In the genomic region with DNA sequence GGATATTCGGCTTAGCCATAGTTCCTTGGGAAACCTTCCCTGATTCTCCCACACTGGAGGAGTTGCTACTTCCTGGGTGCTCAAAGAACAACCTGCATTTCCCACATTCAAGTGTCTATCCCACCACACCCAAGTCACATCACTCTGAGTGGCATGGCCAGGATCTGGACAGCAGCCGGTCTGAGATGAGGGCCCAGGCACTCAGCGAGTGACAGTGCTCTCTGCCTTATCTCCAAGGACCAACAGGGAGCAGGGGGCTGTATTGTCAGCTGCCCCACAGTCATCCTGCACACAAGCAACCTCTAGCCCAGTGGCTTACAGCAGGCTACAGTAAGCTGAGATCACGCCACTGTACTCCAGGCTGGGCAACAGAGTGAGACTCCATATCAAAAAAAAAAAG, we compare ENCODE assay signal across 14 cellular contexts. TPM values are rescaled to one million over a fixed set of nuclear protein-coding genes. Genes with fewer than 3 reads are reported as not detected.
DNase-seq lines count a peak whose midpoint lies in the region; ATAC-seq, FAIRE-seq and TF ChIP-seq lines count a peak whose summit lies in the region.
"Had no signal": no experiment of that assay in that cellular context is flagged by ENCODE, and none has a peak within 500 bp of the region (broad histone marks: within the 10 kb centered on the region; RNA-seq: fewer than 3 reads in every experiment).

No MANE protein-coding gene starts in this region.

- no peak for TF ChIP-seq POLR2A in esophagus squamous epithelium (IDR thresholded peaks at IDR 0.05)

- H3K27me3 ChIP-seq in heart right ventricle (peaks cover 0 to 33% (median 13%) of the 10 kb centered on the region in 7 donors), esophagus squamous epithelium (peaks cover 0 to 45% (median 0%) of the 10 kb centered on the region in 4 donors)
- H3K27me3 ChIP-seq: BE2C had no signal

- TF ChIP-seq CTCF in heart right ventricle (IDR thresholded peaks at IDR 0.05) (no peak), esophagus squamous epithelium (IDR thresholded peaks at IDR 0.05) (no peak)

- H3K36me3 ChIP-seq in heart right ventricle, result no peaks in the 10 kb centered on the region
- no peaks in the 10 kb centered on the region for H3K36me3 ChIP-seq in esophagus squamous epithelium
- H3K36me3 ChIP-seq: BE2C had no signal

- H3K9me3 ChIP-seq in heart right ventricle (peaks cover 0 to 6% (median 0%) of the 10 kb centered on the region in 11 donors), esophagus squamous epithelium (no peaks in the 10 kb centered on the region)
- H3K9me3 ChIP-seq: BE2C had no signal

- peaks cover 40% of the 10 kb centered on the region for H3K27me3 Mint-ChIP-seq in activated T-cell treated with anti-CD3 and anti-CD28 coated beads, Interleukin-2, amount 50 U/mL, for 24 hours

- H3K4me1 ChIP-seq in heart right ventricle (no peaks in the 10 kb centered on the region), esophagus squamous epithelium (peaks cover 0 to 17% (median 0%) of the 10 kb centered on the region in 3 donors)

- no peak overlapping the region for H3K27ac Mint-ChIP-seq in activated T-cell treated with anti-CD3 and anti-CD28 coated beads, Interleukin-2, amount 50 U/mL, for 24 hours
- H3K27ac Mint-ChIP-seq: CD4-positive, alpha-beta memory T cell; HFFc6 had no signal

- peak; percentile 4 for FAIRE-seq in HTR-8/SVneo (lab: Jason Lieb, UNC)
- FAIRE-seq: D721Med had no signal

- H3K4me3 Mint-ChIP-seq in activated T-cell treated with anti-CD3 and anti-CD28 coated beads, Interleukin-2, amount 50 U/mL, for 24 hours, result no peak overlapping the region
- H3K4me3 Mint-ChIP-seq: CD4-positive, alpha-beta memory T cell had no signal

- no peaks in the 10 kb centered on the region for H3K36me3 Mint-ChIP-seq in activated T-cell treated with anti-CD3 and anti-CD28 coated beads, Interleukin-2, amount 50 U/mL, for 24 hours (ENCODE audit: low read depth)
- H3K36me3 Mint-ChIP-seq: CD4-positive, alpha-beta memory T cell had no signal

- H3K27ac ChIP-seq in heart right ventricle (no peak overlapping the region), esophagus squamous epithelium (no peak overlapping the region)
- H3K27ac ChIP-seq: C4-2B, HL-60 had no signal

- intact Hi-C loops in cardiac septum (cut with DNase I) (loop anchor here (10.0 kb wide), 1 partner anchor 631 kb away; no protein-coding TSS in a partner anchor), heart right ventricle (cut with DNase I) (loop anchor here in 7 of 10 donors (1.0 to 10.0 kb wide), 5 partner anchors 628 to 631 kb away; no protein-coding TSS in a partner anchor), esophagus squamous epithelium (cut with DNase I) (no loop called here)

- peak; percentile 43 for DNase-seq in cardiac septum (ENCODE audit: low spot score)
- DNase-seq in heart right ventricle, result no peak
- no peak for DNase-seq in HTR-8/SVneo (ENCODE audit: insufficient read length, low spot score)
- peak; percentile 8 for DNase-seq in iPS-NIHi7 (ENCODE audit: extremely low spot score)
- no peak for DNase-seq in esophagus squamous epithelium (lab: John Stamatoyannopoulos, UW)
- DNase-seq in activated T-cell treated with anti-CD3 and anti-CD28 coated beads, Interleukin-2, amount 50 U/mL, for 24 hours, result no peak
- DNase-seq in DMS153 (lab: John Stamatoyannopoulos, UW), result no peak

- no peak overlapping the region for H3K4me3 ChIP-seq in heart right ventricle
- no peak overlapping the region for H3K4me3 ChIP-seq in esophagus squamous epithelium

- peaks cover 5% of the 10 kb centered on the region for H3K9me3 Mint-ChIP-seq in activated T-cell treated with anti-CD3 and anti-CD28 coated beads, Interleukin-2, amount 50 U/mL, for 24 hours
- H3K9me3 Mint-ChIP-seq: HFFc6 had no signal

- no peak for ATAC-seq in heart right ventricle

- WGBS in heart right ventricle, 2 donors, result 58 to 65% methylated on average over 4 of the region's 4 CpGs
- WGBS in esophagus squamous epithelium, 2 donors, result 86 to 100% methylated on average over 1 to 2 of the region's 4 CpGs

- H3K4me1 Mint-ChIP-seq in activated T-cell treated with anti-CD3 and anti-CD28 coated beads, Interleukin-2, amount 50 U/mL, for 24 hours (ENCODE audit: low read depth), result peaks cover 1% of the 10 kb centered on the region

RNA-seq across cellular contexts. Expression of gene SLC18A3, which starts 16.1 kb away (rescaled TPM):
- total RNA-seq in cardiac septum, result not detected
- not detected for total RNA-seq in heart right ventricle
- polyA plus RNA-seq in heart right ventricle, result not detected
- not detected for total RNA-seq in esophagus squamous epithelium
- total RNA-seq: CD4-positive, alpha-beta memory T cell; H4; HFFc6 had no signal
- polyA plus RNA-seq: CD4-positive, alpha-beta memory T cell had no signal

RNA-seq across cellular contexts. Expression of gene CHAT, which starts 19.8 kb away (rescaled TPM):
- total RNA-seq in cardiac septum, result not detected
- not detected for total RNA-seq in heart right ventricle
- not detected for polyA plus RNA-seq in heart right ventricle
- not detected for total RNA-seq in esophagus squamous epithelium
- total RNA-seq: CD4-positive, alpha-beta memory T cell; H4; HFFc6 had no signal
- polyA plus RNA-seq: CD4-positive, alpha-beta memory T cell had no signal

RNA-seq across cellular contexts. Expression of gene ERCC6, which starts 55.1 kb away (rescaled TPM):
- total RNA-seq in cardiac septum (21.6 TPM), heart right ventricle (10 to 100 TPM; 12.8 to 32.4 (median 22.6) TPM), esophagus squamous epithelium (10 to 100 TPM in 2 of 4 donors, 1 to 10 TPM in 2; 8.5 to 17.9 (median 9.8) TPM)
- 1 to 10 TPM; 1.9 to 4.8 TPM for polyA plus RNA-seq in heart right ventricle

Comparison
In these comparisons a context has a peak if more than half of its experiments do, and no peak if none do; other contexts are left out.
1. DNase-seq: peak in cardiac septum (single experiment) and iPS-NIHi7 (single experiment); none in heart right ventricle (0 of 2), HTR-8/SVneo (single experiment), esophagus squamous epithelium (single experiment), activated T-cell treated with anti-CD3 and anti-CD28 coated beads, Interleukin-2, amount 50 U/mL, for 24 hours (single experiment) and DMS153 (single experiment).